8 cellular contexts compared by ENCODE assay signal in the genomic region with DNA sequence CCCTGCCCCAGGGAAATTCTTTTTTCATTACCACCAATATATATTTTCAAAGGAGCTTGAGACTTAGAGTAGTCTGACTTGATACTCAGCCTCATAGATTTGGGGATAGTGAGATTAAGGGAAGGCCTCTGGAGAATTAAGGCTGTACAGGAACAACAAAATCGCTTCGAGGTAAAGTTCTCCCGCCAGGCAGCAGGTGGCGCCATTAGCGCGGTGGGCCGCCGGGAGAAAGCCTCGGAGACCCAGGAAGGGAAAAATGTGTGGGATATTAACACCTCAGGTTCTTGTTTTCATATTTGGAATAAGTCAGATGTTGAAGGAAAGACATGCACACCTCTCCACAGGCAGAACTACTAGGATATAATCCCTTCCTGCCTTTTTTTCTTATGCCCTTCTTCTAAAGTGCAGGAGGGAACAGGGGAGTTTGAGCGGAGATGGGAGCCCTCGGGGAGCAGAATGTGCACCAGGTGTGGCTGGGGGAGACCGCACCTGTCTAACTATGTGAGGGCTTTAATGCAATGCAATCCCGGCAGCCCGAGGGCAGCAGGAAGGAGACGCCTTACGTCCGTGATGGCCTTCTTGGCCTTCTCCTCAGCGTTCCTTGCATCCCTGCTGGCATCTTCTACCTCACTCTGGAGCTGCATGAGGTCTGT. TPM values are rescaled to one million over a fixed set of nuclear protein-coding genes. Genes with fewer than 3 reads are reported as not detected.
DNase-seq lines count a peak whose midpoint lies in the region; ATAC-seq and TF ChIP-seq lines count a peak whose summit lies in the region.

No MANE protein-coding gene starts in this region.

- no peak for TF ChIP-seq POLR2A in uterus (IDR thresholded peaks at IDR 0.05)

- DNase-seq in NCI-H146 (lab: John Stamatoyannopoulos, UW) (peak; percentile 27), NCI-H146 treated with DMSO at 0.1 percent for 48 hours (lab: John Stamatoyannopoulos, UW; ENCODE audit: unreplicated experiment) (no peak), kidney glomerular epithelial cell (lab: John Stamatoyannopoulos, UW) (peak; percentile 25), uterus (no peak), NCI-H510A treated with DMSO at 0.1 percent for 48 hours (lab: John Stamatoyannopoulos, UW) (no peak)
- peak; percentile 35 to 41 for DNase-seq in activated T-cell treated with anti-CD3 and anti-CD28 coated beads, Interleukin-2, amount 50 U/mL, for 48 hours

- ATAC-seq in HG02870 (IDR thresholded peaks at IDR 0.05; ENCODE audit: unreplicated experiment) = no peak

- H3K36me3 ChIP-seq in uterus = no peaks in the 10 kb centered on the region

- peak; percentile 45; the same call in 1 of the 2 replicates for TF ChIP-seq RAD21 in Ishikawa (IDR thresholded peaks at IDR 0.05; ENCODE audit: low read depth)

- no peaks in the 10 kb centered on the region for H3K9me3 ChIP-seq in uterus

- peak; percentile 29 to 68 (median 36) for TF ChIP-seq CTCF in uterus (IDR thresholded peaks at IDR 0.05)

- no peaks in the 10 kb centered on the region for H3K4me1 ChIP-seq in uterus

- no peak overlapping the region for H3K27ac ChIP-seq in uterus

- intact Hi-C loops in uterus (cut with DNase I; ENCODE audit: low total_unique reads) = no loop called here

- no peaks in the 10 kb centered on the region for H3K27me3 ChIP-seq in uterus

- H3K4me3 ChIP-seq in uterus = no peak overlapping the region

- TF ChIP-seq EP300 in Ishikawa (IDR thresholded peaks at IDR 0.05; ENCODE audit: borderline replicate concordance) = no peak

TF ChIP-seq in Ishikawa, 13 proteins besides CTCF, POLR2A, EP300 and RAD21:
- TF ChIP-seq YY1 (IDR thresholded peaks at IDR 0.05; ENCODE audit: low read depth) (no peak), CREB1 (IDR thresholded peaks at IDR 0.05; ENCODE audit: low read depth) (no peak), TEAD4 (IDR thresholded peaks at IDR 0.05) (no peak), EGR1 (IDR thresholded peaks at IDR 0.05) (no peak), TCF12 (IDR thresholded peaks at IDR 0.05; ENCODE audit: low read depth) (no peak), CEBPB (IDR thresholded peaks at IDR 0.05) (no peak), TAF1 (IDR thresholded peaks at IDR 0.05; ENCODE audit: low read depth) (no peak), ZBTB7A (IDR thresholded peaks at IDR 0.05; ENCODE audit: low read depth) (no peak), NFIC (IDR thresholded peaks at IDR 0.05) (no peak), FOXM1 (IDR thresholded peaks at IDR 0.05; ENCODE audit: borderline replicate concordance, low read depth) (no peak)
- TF ChIP-seq, protein P1, sequence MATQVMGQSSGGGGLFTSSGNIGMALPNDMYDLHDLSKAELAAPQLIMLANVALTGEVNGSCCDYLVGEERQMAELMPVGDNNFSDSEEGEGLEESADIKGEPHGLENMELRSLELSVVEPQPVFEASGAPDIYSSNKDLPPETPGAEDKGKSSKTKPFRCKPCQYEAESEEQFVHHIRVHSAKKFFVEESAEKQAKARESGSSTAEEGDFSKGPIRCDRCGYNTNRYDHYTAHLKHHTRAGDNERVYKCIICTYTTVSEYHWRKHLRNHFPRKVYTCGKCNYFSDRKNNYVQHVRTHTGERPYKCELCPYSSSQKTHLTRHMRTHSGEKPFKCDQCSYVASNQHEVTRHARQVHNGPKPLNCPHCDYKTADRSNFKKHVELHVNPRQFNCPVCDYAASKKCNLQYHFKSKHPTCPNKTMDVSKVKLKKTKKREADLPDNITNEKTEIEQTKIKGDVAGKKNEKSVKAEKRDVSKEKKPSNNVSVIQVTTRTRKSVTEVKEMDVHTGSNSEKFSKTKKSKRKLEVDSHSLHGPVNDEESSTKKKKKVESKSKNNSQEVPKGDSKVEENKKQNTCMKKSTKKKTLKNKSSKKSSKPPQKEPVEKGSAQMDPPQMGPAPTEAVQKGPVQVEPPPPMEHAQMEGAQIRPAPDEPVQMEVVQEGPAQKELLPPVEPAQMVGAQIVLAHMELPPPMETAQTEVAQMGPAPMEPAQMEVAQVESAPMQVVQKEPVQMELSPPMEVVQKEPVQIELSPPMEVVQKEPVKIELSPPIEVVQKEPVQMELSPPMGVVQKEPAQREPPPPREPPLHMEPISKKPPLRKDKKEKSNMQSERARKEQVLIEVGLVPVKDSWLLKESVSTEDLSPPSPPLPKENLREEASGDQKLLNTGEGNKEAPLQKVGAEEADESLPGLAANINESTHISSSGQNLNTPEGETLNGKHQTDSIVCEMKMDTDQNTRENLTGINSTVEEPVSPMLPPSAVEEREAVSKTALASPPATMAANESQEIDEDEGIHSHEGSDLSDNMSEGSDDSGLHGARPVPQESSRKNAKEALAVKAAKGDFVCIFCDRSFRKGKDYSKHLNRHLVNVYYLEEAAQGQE (IDR thresholded peaks at IDR 0.05; ENCODE audit: low read depth) = no peak
- TF ChIP-seq, protein P2, sequence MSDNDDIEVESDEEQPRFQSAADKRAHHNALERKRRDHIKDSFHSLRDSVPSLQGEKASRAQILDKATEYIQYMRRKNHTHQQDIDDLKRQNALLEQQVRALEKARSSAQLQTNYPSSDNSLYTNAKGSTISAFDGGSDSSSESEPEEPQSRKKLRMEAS (IDR thresholded peaks at IDR 0.05) = no peak
- TF ChIP-seq, protein P3, sequence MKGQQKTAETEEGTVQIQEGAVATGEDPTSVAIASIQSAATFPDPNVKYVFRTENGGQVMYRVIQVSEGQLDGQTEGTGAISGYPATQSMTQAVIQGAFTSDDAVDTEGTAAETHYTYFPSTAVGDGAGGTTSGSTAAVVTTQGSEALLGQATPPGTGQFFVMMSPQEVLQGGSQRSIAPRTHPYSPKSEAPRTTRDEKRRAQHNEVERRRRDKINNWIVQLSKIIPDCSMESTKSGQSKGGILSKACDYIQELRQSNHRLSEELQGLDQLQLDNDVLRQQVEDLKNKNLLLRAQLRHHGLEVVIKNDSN (IDR thresholded peaks at IDR 0.05) = no peak

RNA-seq across cellular contexts. Expression of a gene that starts 25.9 kb away (rescaled TPM):
- 10 to 100 TPM in 1 of 4 donors, 1 to 10 TPM in 2, under 1 TPM in 1; under 0.01 to 11.9 (median 3.1) TPM for total RNA-seq in uterus

Comparison
In these comparisons a context has a peak if more than half of its experiments do, and no peak if none do; other contexts are left out.
1. DNase-seq: peak in NCI-H146 (single experiment), activated T-cell treated with anti-CD3 and anti-CD28 coated beads, Interleukin-2, amount 50 U/mL, for 48 hours (2 of 2) and kidney glomerular epithelial cell (single experiment); none in NCI-H146 treated with DMSO at 0.1 percent for 48 hours (single experiment), uterus (0 of 2) and NCI-H510A treated with DMSO at 0.1 percent for 48 hours (single experiment).